ENCODE assay signal across 8 cellular contexts in the genomic region with DNA sequence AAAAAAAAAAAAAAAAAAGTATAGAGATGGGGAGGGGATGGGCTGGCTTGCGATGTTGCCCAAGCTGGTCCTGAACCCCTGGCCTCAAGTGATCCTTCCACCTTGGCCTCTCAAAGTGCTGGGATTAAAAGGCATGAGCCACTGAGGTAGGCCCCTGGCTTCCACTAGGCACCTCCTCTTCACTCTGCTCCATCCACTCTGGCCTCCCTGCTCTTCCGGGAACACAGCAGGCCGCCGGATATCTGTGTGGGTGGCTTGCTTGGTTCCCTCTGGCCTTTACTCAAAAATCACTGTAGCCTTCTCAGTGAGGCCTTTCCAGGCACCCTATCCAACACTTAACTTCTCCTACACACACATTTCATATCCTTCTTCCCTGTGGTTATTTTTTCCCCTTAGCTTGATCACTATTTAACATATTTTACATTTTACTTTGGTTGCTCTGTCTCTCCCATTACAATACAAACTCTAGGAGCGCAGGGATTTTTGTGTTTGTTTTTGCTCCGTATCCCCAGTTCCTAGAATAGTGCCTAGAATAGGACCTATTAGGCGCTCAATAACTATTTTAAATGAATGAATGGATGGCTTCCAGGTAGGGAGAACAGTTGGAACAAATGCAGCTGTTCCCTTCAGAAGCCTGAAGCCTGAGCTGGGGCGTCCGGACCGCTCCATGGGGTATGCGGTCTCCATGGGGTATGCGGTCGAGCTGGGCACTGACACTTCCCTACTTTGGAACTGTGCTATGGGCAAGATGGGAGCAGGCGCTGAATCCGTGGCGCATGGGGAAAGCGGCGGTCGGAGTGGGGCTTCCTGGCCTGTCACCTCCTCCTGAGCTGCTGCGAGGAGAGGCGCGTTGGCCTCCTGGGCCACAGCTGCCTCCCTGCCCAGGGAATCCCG. TPM values are rescaled to one million over a fixed set of nuclear protein-coding genes. Genes with fewer than 3 reads are reported as not detected.
DNase-seq lines count a peak whose midpoint lies in the region; ATAC-seq and TF ChIP-seq lines count a peak whose summit lies in the region.

No MANE protein-coding gene starts in this region.

- H3K27me3 ChIP-seq in OCI-LY1 (ENCODE audit: insufficient read depth, low read length): no peaks in the 10 kb centered on the region; the same call in 1 of the 2 replicates

- H3K27me3 Mint-ChIP-seq in effector memory CD8-positive, alpha-beta T cell: no peaks in the 10 kb centered on the region
- H3K27me3 Mint-ChIP-seq in naive B cell: no peaks in the 10 kb centered on the region

- peak overlapping the region; percentile 65 for H3K4me3 ChIP-seq in OCI-LY1 (ENCODE audit: low read depth, low read length, poor library complexity, severe bottlenecking)

- peaks cover 14 to 15% of the 10 kb centered on the region in 2 donors for H3K4me1 Mint-ChIP-seq in effector memory CD8-positive, alpha-beta T cell (ENCODE audit: low read depth in 2 of 2)
- peaks cover 38 to 46% (median 42%) of the 10 kb centered on the region in 3 donors for H3K4me1 Mint-ChIP-seq in naive B cell

- H3F3A ChIP-seq in OCI-LY1 (ENCODE audit: insufficient read depth, low read length): no peaks in the 10 kb centered on the region

- no peaks in the 10 kb centered on the region for H3K9me2 ChIP-seq in OCI-LY1 (ENCODE audit: low read depth, low read length)

- H3K9me3 ChIP-seq in OCI-LY1 (ENCODE audit: low read length): no peaks in the 10 kb centered on the region

- H3K9ac ChIP-seq in OCI-LY1 (ENCODE audit: low read length): no peak overlapping the region; the same call in 1 of the 2 replicates

- H3K27ac ChIP-seq in OCI-LY1 (ENCODE audit: low read depth, low read length, poor library complexity, severe bottlenecking): no peak overlapping the region

- H3K36me3 Mint-ChIP-seq in effector memory CD8-positive, alpha-beta T cell (ENCODE audit: insufficient read depth): peaks cover 9% of the 10 kb centered on the region
- H3K36me3 Mint-ChIP-seq in naive B cell: no peaks in the 10 kb centered on the region

- ATAC-seq in GM21526 (IDR thresholded peaks at IDR 0.05; ENCODE audit: low FRiP score, unreplicated experiment) (peak; percentile 4), naive B cell (ENCODE audit: low read depth in 2 of 2) (no peak), HG03135 (IDR thresholded peaks at IDR 0.05; ENCODE audit: unreplicated experiment) (no peak)
- ATAC-seq in effector memory CD8-positive, alpha-beta T cell (replicated peaks): no peak

- H3K4me3 Mint-ChIP-seq in effector memory CD8-positive, alpha-beta T cell: peak overlapping the region; percentile 97 to 98
- peak overlapping the region; percentile 86 to 99 (median 93) for H3K4me3 Mint-ChIP-seq in naive B cell

- peak overlapping the region; percentile 71 to 88 for H3K27ac Mint-ChIP-seq in effector memory CD8-positive, alpha-beta T cell
- peak overlapping the region; percentile 97 to 100 (median 99) for H3K27ac Mint-ChIP-seq in naive B cell

- H4K20me1 ChIP-seq in OCI-LY1 (ENCODE audit: insufficient read depth, low read length): no peaks in the 10 kb centered on the region

- H3K79me2 ChIP-seq in OCI-LY1 (ENCODE audit: insufficient read depth, low read length): no peaks in the 10 kb centered on the region

- peak overlapping the region; percentile 65 for H3K4me2 ChIP-seq in OCI-LY1 (ENCODE audit: low read length)

- H3K9me3 Mint-ChIP-seq in effector memory CD8-positive, alpha-beta T cell: no peaks in the 10 kb centered on the region
- no peaks in the 10 kb centered on the region for H3K9me3 Mint-ChIP-seq in naive B cell

- no peaks in the 10 kb centered on the region for H3K36me3 ChIP-seq in OCI-LY1 (ENCODE audit: insufficient read depth, low read length)

- no peak for DNase-seq in effector memory CD8-positive, alpha-beta T cell
- DNase-seq in naive B cell (no peak), iPS-NIHi7 (ENCODE audit: extremely low spot score) (no peak), hepatic stellate cell (ENCODE audit: low spot score) (no peak), D341Med (ENCODE audit: low spot score) (no peak)

- no peak overlapping the region for H2AFZ ChIP-seq in OCI-LY1 (ENCODE audit: low read length)

- peaks cover 13% of the 10 kb centered on the region for H3K4me1 ChIP-seq in OCI-LY1 (ENCODE audit: insufficient read depth, low read length, severe bottlenecking)

- TF ChIP-seq CTCF in OCI-LY1 (IDR thresholded peaks at IDR 0.05; ENCODE audit: low read length): no peak

RNA-seq across cellular contexts. Expression of a gene that starts 46.7 kb away (rescaled TPM):
- polyA plus RNA-seq in naive B cell (ENCODE audit: low read depth in 6 of 6): 1,000 to 10,000 TPM; 1,065 to 1,461 (median 1,242) TPM
